ENCODE assay signal across 8 cellular contexts in genomic region chr1:236522937-236523703, GRCh38. TPM values are rescaled to one million over a fixed set of nuclear protein-coding genes. Genes with fewer than 3 reads are reported as not detected.
DNase-seq lines count a peak whose midpoint lies in the region; ATAC-seq, FAIRE-seq and TF ChIP-seq lines count a peak whose summit lies in the region.

No MANE protein-coding gene starts in this region.

- no peak for TF ChIP-seq POLR2A in A549 (IDR thresholded peaks at IDR 0.05; ENCODE audit: low read length)

- no peaks in the 10 kb centered on the region for H4K20me1 ChIP-seq in fibroblast of lung (ENCODE audit: control insufficient read depth, extremely low read depth, insufficient read depth, low read length)
- H4K20me1 ChIP-seq in neural progenitor cell (ENCODE audit: low read depth): no peaks in the 10 kb centered on the region

- no peak for TF ChIP-seq RAD21 in A549 (conservative IDR thresholded peaks at IDR 0.05 in 1 of 2, IDR thresholded peaks at IDR 0.05 in 1 of 2)

- H3K36me3 ChIP-seq in fibroblast of lung (ENCODE audit: control insufficient read depth, insufficient read depth, low read length) (no peaks in the 10 kb centered on the region), neural progenitor cell (no peaks in the 10 kb centered on the region)

- H3K4me1 Mint-ChIP-seq in T-cell: peaks cover 31 to 43% (median 43%) of the 10 kb centered on the region in 3 donors
- peaks cover 10% of the 10 kb centered on the region for H3K4me1 Mint-ChIP-seq in neural progenitor cell

- no peaks in the 10 kb centered on the region for H3K9me3 Mint-ChIP-seq in T-cell
- H3K9me3 Mint-ChIP-seq in neural progenitor cell: no peaks in the 10 kb centered on the region

- DNase-seq in A549 (ENCODE audit: low read depth in 1 of 2, low spot score in 1 of 2) (peak; percentile 13 to 28), T-cell (no peak), fibroblast of lung (ENCODE audit: low read depth in 2 of 2) (no peak), neural progenitor cell (ENCODE audit: low spot score) (no peak), DMS79 treated with DMSO at 0.1 percent for 48 hours (lab: John Stamatoyannopoulos, UW) (no peak)

- H3K27me3 Mint-ChIP-seq in T-cell (no peaks in the 10 kb centered on the region), neural progenitor cell (ENCODE audit: insufficient read depth, low read depth) (peaks cover 4% of the 10 kb centered on the region)

- no peaks in the 10 kb centered on the region for H3K27me3 ChIP-seq in fibroblast of lung (ENCODE audit: control insufficient read depth, insufficient read depth, low read length)
- H3K27me3 ChIP-seq in neural progenitor cell: peaks cover 26% of the 10 kb centered on the region

- H3K9me3 ChIP-seq in A549: no peaks in the 10 kb centered on the region
- H3K9me3 ChIP-seq in fibroblast of lung (ENCODE audit: control insufficient read depth, insufficient read depth, low read depth, low read length): no peaks in the 10 kb centered on the region
- no peaks in the 10 kb centered on the region for H3K9me3 ChIP-seq in neural progenitor cell (ENCODE audit: low read depth)

- peaks cover 16% of the 10 kb centered on the region for H3K36me3 Mint-ChIP-seq in T-cell
- H3K36me3 Mint-ChIP-seq in neural progenitor cell: no peaks in the 10 kb centered on the region

- H2AFZ ChIP-seq in fibroblast of lung (ENCODE audit: low read length) (peak overlapping the region; percentile 94), neural progenitor cell (replicated peaks) (peak overlapping the region; percentile 90)

- 10% methylated on average over 24 of the region's 26 CpGs for WGBS in A549 (ENCODE audit: missing lambda C conversion rate)

- H3K79me2 ChIP-seq in fibroblast of lung (ENCODE audit: control insufficient read depth, insufficient read depth, low read length): peaks cover 13% of the 10 kb centered on the region
- no peaks in the 10 kb centered on the region for H3K79me2 ChIP-seq in neural progenitor cell (ENCODE audit: low read depth)

- H3K4me3 ChIP-seq in A549 (peak overlapping the region; percentile 99), fibroblast of lung (replicated peaks in 1 of 4; ENCODE audit: control extremely low read depth in 1 of 4, insufficient read depth in 1 of 4, low read depth in 3 of 4, low read length in 4 of 4) (peak overlapping the region; percentile 88 to 99 (median 94)), neural progenitor cell (peak overlapping the region; percentile 52)

- TF ChIP-seq EP300 in A549 (IDR thresholded peaks at IDR 0.05): no peak

- no peak for TF ChIP-seq CTCF in A549 (IDR thresholded peaks at IDR 0.05)
- TF ChIP-seq CTCF in fibroblast of lung (conservative IDR thresholded peaks at IDR 0.05 in 1 of 2, IDR thresholded peaks at IDR 0.05 in 1 of 2; ENCODE audit: low read depth in 1 of 2, low read length in 2 of 2): no peak
- TF ChIP-seq CTCF in neural progenitor cell (IDR thresholded peaks at IDR 0.05): no peak

- peaks cover 9% of the 10 kb centered on the region for H3F3A ChIP-seq in neural progenitor cell (ENCODE audit: low read depth)

- ATAC-seq in A549: peak; percentile 49 to 69
- peak; percentile 3 for ATAC-seq in GM21447 (IDR thresholded peaks at IDR 0.05; ENCODE audit: unreplicated experiment)
- ATAC-seq in T-cell (replicated peaks in 1 of 4): no peak
- no peak for ATAC-seq in GM18870 (IDR thresholded peaks at IDR 0.05; ENCODE audit: unreplicated experiment)
- ATAC-seq in HG03571 (IDR thresholded peaks at IDR 0.05; ENCODE audit: unreplicated experiment): no peak

- POLR2A ChIA-PET in A549 (lab: Yijun Ruan, JAX) (no interaction called here), T-cell (lab: Charles Lee) (interaction anchor here in 1 of 2 donors (0.7 to 0.8 kb wide), 2 partner anchors 272 to 384 kb away, joined by 3 read pairs; partner anchors contain the start of gene MTR)

- peak overlapping the region; percentile 97 to 98 (median 98) for H3K4me3 Mint-ChIP-seq in T-cell
- peak overlapping the region; percentile 88 for H3K4me3 Mint-ChIP-seq in neural progenitor cell

- peak overlapping the region; percentile 74 for H3K4me2 ChIP-seq in A549
- H3K4me2 ChIP-seq in fibroblast of lung (ENCODE audit: extremely low read depth, insufficient read depth, low read length): peak overlapping the region; percentile 92
- peak overlapping the region; percentile 90 for H3K4me2 ChIP-seq in neural progenitor cell

- H3K27ac Mint-ChIP-seq in T-cell: peak overlapping the region; percentile 98 to 99
- H3K27ac Mint-ChIP-seq in neural progenitor cell: no peak overlapping the region

- no peak for FAIRE-seq in A549 (lab: Jason Lieb, UNC)

- H3K27ac ChIP-seq in A549 (peak overlapping the region; percentile 88 to 94), fibroblast of lung (ENCODE audit: insufficient read depth, low read length) (peak overlapping the region; percentile 93), neural progenitor cell (no peak overlapping the region)

- CTCF ChIA-PET in A549 (lab: Yijun Ruan, JAX) (interaction anchor here (1.1 kb wide), 1 partner anchor 20 kb away, joined by 4 read pairs; no protein-coding TSS in a partner anchor), T-cell (lab: Charles Lee) (no interaction called here)

- H3K9ac ChIP-seq in fibroblast of lung (ENCODE audit: insufficient read depth, low read length): peak overlapping the region; percentile 72
- H3K9ac ChIP-seq in neural progenitor cell: no peak overlapping the region

- H3K4me1 ChIP-seq in A549 (peaks cover 13% of the 10 kb centered on the region), fibroblast of lung (ENCODE audit: control insufficient read depth, extremely low read depth, insufficient read depth, low read length) (no peaks in the 10 kb centered on the region), neural progenitor cell (peaks cover 7% of the 10 kb centered on the region)

TF ChIP-seq in A549, 52 proteins besides CTCF, POLR2A, EP300 and RAD21 (continues in another document):
- TF ChIP-seq E2F6 (IDR thresholded peaks at IDR 0.05; ENCODE audit: borderline replicate concordance, low read depth) (no peak), CHD2 (IDR thresholded peaks at IDR 0.05; ENCODE audit: low read length, partially characterized antibody) (no peak), ZFP36 (IDR thresholded peaks at IDR 0.05; ENCODE audit: borderline replicate concordance, partially characterized antibody) (no peak), RARB (CRISPR knock-in tag; IDR thresholded peaks at IDR 0.05) (no peak), NFE2L2 (conservative IDR thresholded peaks at IDR 0.05; ENCODE audit: low read length) (no peak), USF2 (IDR thresholded peaks at IDR 0.05) (no peak), TP53 (CRISPR knock-in tag; IDR thresholded peaks at IDR 0.05) (no peak), ZC3H11A (IDR thresholded peaks at IDR 0.05) (no peak), MAX (IDR thresholded peaks at IDR 0.05) (no peak), REST (IDR thresholded peaks at IDR 0.05) (peak; percentile 61)

RNA-seq across cellular contexts. Expression of gene LGALS8, which starts 0.7 kb away (rescaled TPM):
- polyA plus RNA-seq in A549 (2011; rRNA removed) (61.3 and 66.0 TPM in 2 replicates), A549 (2017; fragmentation: RNase III; extraction: RNeasy Plus Mini Kit Qiagen cat#74134 plus additional on column Dnase treatment) (30.1 to 32.3 TPM (median 32.1 TPM) in 3 replicates), fibroblast of lung (46.0 and 53.1 TPM in 2 replicates)
- 10.5 and 11.8 TPM in 2 replicates for polyA plus RNA-seq in A549 (2012; cell fraction: cytosol; rRNA removed)
- 12.8 and 24.0 TPM in 2 replicates for polyA plus RNA-seq in A549 (2012; cell fraction: nucleus; rRNA removed)
- polyA minus RNA-seq in A549 (2011; rRNA and poly(A)+ RNA removed): 35.5 and 46.7 TPM in 2 replicates
- total RNA-seq in T-cell (100 to 1,000 TPM; 106 to 147 (median 124) TPM), fibroblast of lung (50.3 and 64.2 TPM in 2 replicates), neural progenitor cell (ENCODE audit: low replicate concordance) (17.4 and 28.1 TPM in 2 replicates)
- polyA plus RNA-seq in fibroblast of lung (2012): 32.1 and 39.0 TPM in 2 replicates
- polyA minus RNA-seq in fibroblast of lung (ENCODE audit: low replicate concordance): 19.7 and 26.5 TPM in 2 replicates

Comparison
In these comparisons a context has a peak if more than half of its experiments do, and no peak if none do; other contexts are left out.
1. ATAC-seq: peak in A549 (2 of 2) and GM21447 (single experiment); none in T-cell (0 of 4), GM18870 (single experiment) and HG03571 (single experiment).
2. DNase-seq: peak in A549 (2 of 2); none in T-cell (0 of 34), fibroblast of lung (0 of 2), neural progenitor cell (single experiment) and DMS79 treated with DMSO at 0.1 percent for 48 hours (single experiment).
3. Peak in every context shown above with its lines, with median percentiles within 50 percentile points of each other: H3K4me2 ChIP-seq and H3K4me3 ChIP-seq.